ENCODE assay signal across 1 cellular context in genomic region chr18:50902797-50903196, GRCh38.
TF ChIP-seq lines count a peak whose summit lies in the region.

No MANE protein-coding gene starts in this region.

TF ChIP-seq in HepG2, 621 proteins besides CTCF, POLR2A, EP300 and RAD21 (continued from another document and continues in another):
- TF ChIP-seq, protein P1, sequence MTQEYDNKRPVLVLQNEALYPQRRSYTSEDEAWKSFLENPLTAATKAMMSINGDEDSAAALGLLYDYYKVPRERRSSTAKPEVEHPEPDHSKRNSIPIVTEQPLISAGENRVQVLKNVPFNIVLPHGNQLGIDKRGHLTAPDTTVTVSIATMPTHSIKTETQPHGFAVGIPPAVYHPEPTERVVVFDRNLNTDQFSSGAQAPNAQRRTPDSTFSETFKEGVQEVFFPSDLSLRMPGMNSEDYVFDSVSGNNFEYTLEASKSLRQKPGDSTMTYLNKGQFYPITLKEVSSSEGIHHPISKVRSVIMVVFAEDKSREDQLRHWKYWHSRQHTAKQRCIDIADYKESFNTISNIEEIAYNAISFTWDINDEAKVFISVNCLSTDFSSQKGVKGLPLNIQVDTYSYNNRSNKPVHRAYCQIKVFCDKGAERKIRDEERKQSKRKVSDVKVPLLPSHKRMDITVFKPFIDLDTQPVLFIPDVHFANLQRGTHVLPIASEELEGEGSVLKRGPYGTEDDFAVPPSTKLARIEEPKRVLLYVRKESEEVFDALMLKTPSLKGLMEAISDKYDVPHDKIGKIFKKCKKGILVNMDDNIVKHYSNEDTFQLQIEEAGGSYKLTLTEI (CRISPR knock-in tag; conservative IDR thresholded peaks at IDR 0.05) = no peak
- TF ChIP-seq ZNF225 (CRISPR knock-in tag; IDR thresholded peaks at IDR 0.05) = no peak
- no peak for TF ChIP-seq ZMYM2 (CRISPR knock-in tag; IDR thresholded peaks at IDR 0.05)
- no peak for TF ChIP-seq CAMTA2 (CRISPR knock-in tag; IDR thresholded peaks at IDR 0.05; ENCODE audit: borderline replicate concordance)
- TF ChIP-seq KLF15 (CRISPR knock-in tag; IDR thresholded peaks at IDR 0.05; ENCODE audit: borderline replicate concordance) = no peak
- TF ChIP-seq ZNF552 (CRISPR knock-in tag; IDR thresholded peaks at IDR 0.05; ENCODE audit: borderline replicate concordance) = no peak
- TF ChIP-seq STAT6 (CRISPR knock-in tag; IDR thresholded peaks at IDR 0.05; ENCODE audit: borderline replicate concordance) = no peak
- TF ChIP-seq NR2F6 (IDR thresholded peaks at IDR 0.05) = peak; percentile 64; the same call in 1 of the 2 replicates
- TF ChIP-seq NR2F6 (CRISPR knock-in tag; IDR thresholded peaks at IDR 0.05) = peak; percentile 57; the same call in 1 of the 2 replicates
- TF ChIP-seq TBL1XR1 (IDR thresholded peaks at IDR 0.05; ENCODE audit: borderline replicate concordance, low read length, partially characterized antibody) = peak; percentile 46
- TF ChIP-seq, protein P2, sequence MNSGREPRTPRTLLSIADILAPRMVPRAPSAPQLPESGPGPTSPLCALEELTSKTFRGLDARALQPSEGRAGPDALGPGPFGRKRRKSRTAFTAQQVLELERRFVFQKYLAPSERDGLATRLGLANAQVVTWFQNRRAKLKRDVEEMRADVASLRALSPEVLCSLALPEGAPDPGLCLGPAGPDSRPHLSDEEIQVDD (CRISPR knock-in tag; IDR thresholded peaks at IDR 0.05; ENCODE audit: borderline replicate concordance) = no peak
- peak; percentile 50; the same call in 1 of the 2 replicates for TF ChIP-seq MAZ (IDR thresholded peaks at IDR 0.05; ENCODE audit: borderline replicate concordance, low read depth, low read length)
- TF ChIP-seq MAZ (CRISPR knock-in tag; IDR thresholded peaks at IDR 0.05; ENCODE audit: low read depth) = no peak
- TF ChIP-seq ZNF841 (CRISPR knock-in tag; IDR thresholded peaks at IDR 0.05; ENCODE audit: borderline replicate concordance) = no peak
- TF ChIP-seq CEBPG (CRISPR knock-in tag; IDR thresholded peaks at IDR 0.05) = peak; percentile 26; the same call in 1 of the 2 replicates
- no peak for TF ChIP-seq RBFOX2 (IDR thresholded peaks at IDR 0.05; ENCODE audit: low read depth, low read length)
- no peak for TF ChIP-seq RAD51 (IDR thresholded peaks at IDR 0.05; ENCODE audit: borderline replicate concordance)
- TF ChIP-seq ZSCAN30 (CRISPR knock-in tag; IDR thresholded peaks at IDR 0.05) = no peak
- TF ChIP-seq, protein P3, sequence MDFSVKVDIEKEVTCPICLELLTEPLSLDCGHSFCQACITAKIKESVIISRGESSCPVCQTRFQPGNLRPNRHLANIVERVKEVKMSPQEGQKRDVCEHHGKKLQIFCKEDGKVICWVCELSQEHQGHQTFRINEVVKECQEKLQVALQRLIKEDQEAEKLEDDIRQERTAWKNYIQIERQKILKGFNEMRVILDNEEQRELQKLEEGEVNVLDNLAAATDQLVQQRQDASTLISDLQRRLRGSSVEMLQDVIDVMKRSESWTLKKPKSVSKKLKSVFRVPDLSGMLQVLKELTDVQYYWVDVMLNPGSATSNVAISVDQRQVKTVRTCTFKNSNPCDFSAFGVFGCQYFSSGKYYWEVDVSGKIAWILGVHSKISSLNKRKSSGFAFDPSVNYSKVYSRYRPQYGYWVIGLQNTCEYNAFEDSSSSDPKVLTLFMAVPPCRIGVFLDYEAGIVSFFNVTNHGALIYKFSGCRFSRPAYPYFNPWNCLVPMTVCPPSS (IDR thresholded peaks at IDR 0.05) = no peak
- TF ChIP-seq TBX2 (CRISPR knock-in tag; IDR thresholded peaks at IDR 0.05; ENCODE audit: borderline replicate concordance) = peak; percentile 72; the same call in 1 of the 2 replicates
- TF ChIP-seq ATF1 (CRISPR knock-in tag; IDR thresholded peaks at IDR 0.05) = no peak
- no peak for TF ChIP-seq SRSF9 (IDR thresholded peaks at IDR 0.05; ENCODE audit: borderline replicate concordance, insufficient read depth, low read depth, low read length, poor library complexity, severe bottlenecking)
- no peak for TF ChIP-seq ZNF224 (CRISPR knock-in tag; IDR thresholded peaks at IDR 0.05)
- TF ChIP-seq, protein P4, sequence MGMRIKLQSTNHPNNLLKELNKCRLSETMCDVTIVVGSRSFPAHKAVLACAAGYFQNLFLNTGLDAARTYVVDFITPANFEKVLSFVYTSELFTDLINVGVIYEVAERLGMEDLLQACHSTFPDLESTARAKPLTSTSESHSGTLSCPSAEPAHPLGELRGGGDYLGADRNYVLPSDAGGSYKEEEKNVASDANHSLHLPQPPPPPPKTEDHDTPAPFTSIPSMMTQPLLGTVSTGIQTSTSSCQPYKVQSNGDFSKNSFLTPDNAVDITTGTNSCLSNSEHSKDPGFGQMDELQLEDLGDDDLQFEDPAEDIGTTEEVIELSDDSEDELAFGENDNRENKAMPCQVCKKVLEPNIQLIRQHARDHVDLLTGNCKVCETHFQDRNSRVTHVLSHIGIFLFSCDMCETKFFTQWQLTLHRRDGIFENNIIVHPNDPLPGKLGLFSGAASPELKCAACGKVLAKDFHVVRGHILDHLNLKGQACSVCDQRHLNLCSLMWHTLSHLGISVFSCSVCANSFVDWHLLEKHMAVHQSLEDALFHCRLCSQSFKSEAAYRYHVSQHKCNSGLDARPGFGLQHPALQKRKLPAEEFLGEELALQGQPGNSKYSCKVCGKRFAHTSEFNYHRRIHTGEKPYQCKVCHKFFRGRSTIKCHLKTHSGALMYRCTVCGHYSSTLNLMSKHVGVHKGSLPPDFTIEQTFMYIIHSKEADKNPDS (CRISPR knock-in tag; IDR thresholded peaks at IDR 0.05) = no peak
- TF ChIP-seq, protein P5, sequence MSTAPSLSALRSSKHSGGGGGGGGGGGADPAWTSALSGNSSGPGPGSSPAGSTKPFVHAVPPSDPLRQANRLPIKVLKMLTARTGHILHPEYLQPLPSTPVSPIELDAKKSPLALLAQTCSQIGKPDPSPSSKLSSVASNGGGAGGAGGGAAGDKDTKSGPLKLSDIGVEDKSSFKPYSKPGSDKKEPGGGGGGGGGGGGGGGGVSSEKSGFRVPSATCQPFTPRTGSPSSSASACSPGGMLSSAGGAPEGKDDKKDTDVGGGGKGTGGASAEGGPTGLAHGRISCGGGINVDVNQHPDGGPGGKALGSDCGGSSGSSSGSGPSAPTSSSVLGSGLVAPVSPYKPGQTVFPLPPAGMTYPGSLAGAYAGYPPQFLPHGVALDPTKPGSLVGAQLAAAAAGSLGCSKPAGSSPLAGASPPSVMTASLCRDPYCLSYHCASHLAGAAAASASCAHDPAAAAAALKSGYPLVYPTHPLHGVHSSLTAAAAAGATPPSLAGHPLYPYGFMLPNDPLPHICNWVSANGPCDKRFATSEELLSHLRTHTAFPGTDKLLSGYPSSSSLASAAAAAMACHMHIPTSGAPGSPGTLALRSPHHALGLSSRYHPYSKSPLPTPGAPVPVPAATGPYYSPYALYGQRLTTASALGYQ (CRISPR knock-in tag; IDR thresholded peaks at IDR 0.05) = peak; percentile 84
- no peak for TF ChIP-seq ZNF570 (CRISPR knock-in tag; IDR thresholded peaks at IDR 0.05; ENCODE audit: borderline replicate concordance)
- TF ChIP-seq DDIT3 (CRISPR knock-in tag; IDR thresholded peaks at IDR 0.05) = no peak
- TF ChIP-seq ZNF530 (CRISPR knock-in tag; IDR thresholded peaks at IDR 0.05; ENCODE audit: low read depth) = no peak
- no peak for TF ChIP-seq ZC3H13 (CRISPR knock-in tag; IDR thresholded peaks at IDR 0.05)
- no peak for TF ChIP-seq NFE2L1 (CRISPR knock-in tag; IDR thresholded peaks at IDR 0.05; ENCODE audit: borderline replicate concordance)
- no peak for TF ChIP-seq SKIL (CRISPR knock-in tag; IDR thresholded peaks at IDR 0.05; ENCODE audit: borderline replicate concordance)
- no peak for TF ChIP-seq MXD4 (CRISPR knock-in tag; IDR thresholded peaks at IDR 0.05)
- TF ChIP-seq, protein P6, sequence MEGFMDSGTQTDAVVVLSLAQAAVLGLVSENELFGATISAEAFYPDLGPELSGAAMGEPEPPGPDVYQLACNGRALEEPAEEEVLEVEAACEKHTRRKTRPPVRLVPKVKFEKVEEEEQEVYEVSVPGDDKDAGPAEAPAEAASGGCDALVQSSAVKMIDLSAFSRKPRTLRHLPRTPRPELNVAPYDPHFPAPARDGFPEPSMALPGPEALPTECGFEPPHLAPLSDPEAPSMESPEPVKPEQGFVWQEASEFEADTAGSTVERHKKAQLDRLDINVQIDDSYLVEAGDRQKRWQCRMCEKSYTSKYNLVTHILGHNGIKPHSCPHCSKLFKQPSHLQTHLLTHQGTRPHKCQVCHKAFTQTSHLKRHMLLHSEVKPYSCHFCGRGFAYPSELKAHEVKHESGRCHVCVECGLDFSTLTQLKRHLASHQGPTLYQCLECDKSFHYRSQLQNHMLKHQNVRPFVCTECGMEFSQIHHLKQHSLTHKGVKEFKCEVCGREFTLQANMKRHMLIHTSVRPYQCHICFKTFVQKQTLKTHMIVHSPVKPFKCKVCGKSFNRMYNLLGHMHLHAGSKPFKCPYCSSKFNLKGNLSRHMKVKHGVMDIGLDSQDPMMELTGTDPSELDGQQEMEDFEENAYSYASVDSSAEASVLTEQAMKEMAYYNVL (CRISPR knock-in tag; IDR thresholded peaks at IDR 0.05; ENCODE audit: borderline replicate concordance) = peak; percentile 59; the same call in 1 of the 2 replicates
- TF ChIP-seq TP53 (CRISPR knock-in tag; conservative IDR thresholded peaks at IDR 0.05) = no peak
- TF ChIP-seq ZNF251 (CRISPR knock-in tag; IDR thresholded peaks at IDR 0.05) = no peak
- TF ChIP-seq CENPBD1 (CRISPR knock-in tag; IDR thresholded peaks at IDR 0.05; ENCODE audit: borderline replicate concordance, low read depth) = no peak
- peak; percentile 53; the same call in 1 of the 2 replicates for TF ChIP-seq ZNF331 (CRISPR knock-in tag; IDR thresholded peaks at IDR 0.05)
- TF ChIP-seq ZNF713 (CRISPR knock-in tag; IDR thresholded peaks at IDR 0.05) = no peak
- TF ChIP-seq ZNF317 (CRISPR knock-in tag; IDR thresholded peaks at IDR 0.05) = no peak
- peak; percentile 98 for TF ChIP-seq ZNF609 (CRISPR knock-in tag; IDR thresholded peaks at IDR 0.05; ENCODE audit: borderline replicate concordance)
- no peak for TF ChIP-seq ZNF354B (CRISPR knock-in tag; IDR thresholded peaks at IDR 0.05)
- peak; percentile 59; the same call in 1 of the 2 replicates for TF ChIP-seq NFIC (IDR thresholded peaks at IDR 0.05; ENCODE audit: low read length)
- TF ChIP-seq ZNF563 (CRISPR knock-in tag; IDR thresholded peaks at IDR 0.05) = no peak
